ENCODE assay signal across 8 cellular contexts in the genomic region with DNA sequence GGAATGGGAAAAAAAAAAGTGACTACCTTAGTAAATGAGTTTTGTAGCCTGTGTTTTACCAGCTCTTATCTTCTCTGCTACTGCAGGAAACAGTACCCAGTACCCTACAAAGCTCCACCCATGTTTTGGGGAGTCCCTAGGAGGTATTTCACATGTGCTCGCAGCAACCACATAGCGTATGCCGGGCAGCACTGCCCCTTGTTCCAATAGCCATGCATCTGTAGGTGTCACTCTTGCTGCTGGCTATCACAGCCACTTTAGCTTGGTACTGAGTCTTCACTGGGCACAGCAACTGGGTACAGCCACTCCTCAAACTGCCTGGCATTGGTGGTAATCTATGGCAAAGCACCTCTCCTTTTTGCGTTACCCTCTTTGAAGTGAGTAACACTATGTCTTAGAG. TPM values are rescaled to one million over a fixed set of nuclear protein-coding genes. Genes with fewer than 3 reads are reported as not detected.
DNase-seq lines count a peak whose midpoint lies in the region; ATAC-seq and TF ChIP-seq lines count a peak whose summit lies in the region.
"Had no signal": no experiment of that assay in that cellular context is flagged by ENCODE, and none has a peak within 500 bp of the region (broad histone marks: within the 10 kb centered on the region; RNA-seq: fewer than 3 reads in every experiment).

No MANE protein-coding gene starts in this region.

- H3K36me3 ChIP-seq in Loucy (ENCODE audit: insufficient read depth, low read length), result no peaks in the 10 kb centered on the region

- peaks cover 36% of the 10 kb centered on the region for H3K4me1 Mint-ChIP-seq in activated CD8-positive, alpha-beta T cell treated with anti-CD3 and anti-CD28 coated beads, Interleukin-2, amount 10 ng/mL, durations not matched to agents 7 days and 5 days (ENCODE audit: low read depth)
- peaks cover 22% of the 10 kb centered on the region for H3K4me1 Mint-ChIP-seq in nephron

- no peak overlapping the region for H3K4me3 Mint-ChIP-seq in activated CD8-positive, alpha-beta T cell treated with anti-CD3 and anti-CD28 coated beads, Interleukin-2, amount 10 ng/mL, durations not matched to agents 7 days and 5 days
- H3K4me3 Mint-ChIP-seq in nephron, result peak overlapping the region; percentile 60 to 78 (median 76)
- H3K4me3 Mint-ChIP-seq: dendritic cell treated with granulocyte-macrophage colony-stimulating factor and Interleukin-4, amounts not matched to agents 40 ng/mL and 50 ng/mL, for 4 days had no signal

- peaks cover 4% of the 10 kb centered on the region for H3K27me3 Mint-ChIP-seq in activated CD8-positive, alpha-beta T cell treated with anti-CD3 and anti-CD28 coated beads, Interleukin-2, amount 10 ng/mL, durations not matched to agents 7 days and 5 days (ENCODE audit: low read depth)
- no peaks in the 10 kb centered on the region for H3K27me3 Mint-ChIP-seq in nephron (ENCODE audit: low read depth)
- H3K27me3 Mint-ChIP-seq: dendritic cell treated with granulocyte-macrophage colony-stimulating factor and Interleukin-4, amounts not matched to agents 40 ng/mL and 50 ng/mL, for 4 days had no signal

- peaks cover 52% of the 10 kb centered on the region for H3K4me1 ChIP-seq in Loucy (ENCODE audit: insufficient read depth, low read length, poor library complexity, severe bottlenecking)

- no peak for ATAC-seq in activated CD8-positive, alpha-beta T cell treated with anti-CD3 and anti-CD28 coated beads, Interleukin-2, amount 10 ng/mL, durations not matched to agents 7 days and 5 days
- no peak for ATAC-seq in GM21576 (IDR thresholded peaks at IDR 0.05; ENCODE audit: unreplicated experiment)
- ATAC-seq in GM21526 (IDR thresholded peaks at IDR 0.05; ENCODE audit: low FRiP score, unreplicated experiment), result no peak

- peak overlapping the region; percentile 32 for H3K4me3 ChIP-seq in Loucy (ENCODE audit: low read length, poor library complexity, severe bottlenecking)

- no peaks in the 10 kb centered on the region for H3K27me3 ChIP-seq in Loucy (ENCODE audit: insufficient read depth, low read length, poor library complexity, severe bottlenecking)

- H3K9ac ChIP-seq in Loucy (ENCODE audit: low read depth, low read length, poor library complexity, severe bottlenecking), result peak overlapping the region; percentile 75

- H3K9me2 ChIP-seq in Loucy (replicated peaks; ENCODE audit: low read depth, low read length), result no peaks in the 10 kb centered on the region

- peaks cover 14% of the 10 kb centered on the region for H3K79me2 ChIP-seq in Loucy (ENCODE audit: insufficient read depth, low read length)

- POLR2A ChIA-PET in activated CD8-positive, alpha-beta T cell treated with anti-CD3 and anti-CD28 coated beads, Interleukin-2, amount 10 ng/mL, durations not matched to agents 7 days and 5 days (lab: Charles Lee), result interaction anchor here (0.6 to 1.4 kb wide), 3 partner anchors 40 to 473 kb away, joined by 4 to 6 read pairs (median 5); partner anchors contain the start of gene MDM2

- H2AFZ ChIP-seq in Loucy (ENCODE audit: low read length), result peak overlapping the region; percentile 76

- peak overlapping the region; percentile 3 for H3K27ac Mint-ChIP-seq in activated CD8-positive, alpha-beta T cell treated with anti-CD3 and anti-CD28 coated beads, Interleukin-2, amount 10 ng/mL, durations not matched to agents 7 days and 5 days
- H3K27ac Mint-ChIP-seq in nephron, result no peak overlapping the region
- H3K27ac Mint-ChIP-seq: dendritic cell treated with granulocyte-macrophage colony-stimulating factor and Interleukin-4, amounts not matched to agents 40 ng/mL and 50 ng/mL, for 4 days had no signal

- TF ChIP-seq CTCF in Loucy (conservative IDR thresholded peaks at IDR 0.05; ENCODE audit: low read length), result peak; percentile 70
- TF ChIP-seq CTCF in nephron (IDR thresholded peaks at IDR 0.05; ENCODE audit: unreplicated experiment in 3 of 3), result no peak

- peak; percentile 47 for DNase-seq in GDM1 (lab: John Stamatoyannopoulos, UW)
- DNase-seq in activated CD8-positive, alpha-beta T cell treated with anti-CD3 and anti-CD28 coated beads, Interleukin-2, amount 10 ng/mL, durations not matched to agents 7 days and 5 days, result peak; percentile 46
- DNase-seq in NCI-H2227 (lab: John Stamatoyannopoulos, UW; ENCODE audit: unreplicated experiment), result no peak

- H3F3A ChIP-seq in Loucy (ENCODE audit: low read depth), result no peaks in the 10 kb centered on the region

- H3K9me3 ChIP-seq in Loucy (ENCODE audit: insufficient read depth, low read depth, low read length), result no peaks in the 10 kb centered on the region

- peak overlapping the region; percentile 59 for H3K4me2 ChIP-seq in Loucy (ENCODE audit: low read depth, low read length, poor library complexity, severe bottlenecking)

- no peaks in the 10 kb centered on the region for H4K20me1 ChIP-seq in Loucy (ENCODE audit: insufficient read depth, low read length, poor library complexity, severe bottlenecking)

- CTCF ChIA-PET in activated CD8-positive, alpha-beta T cell treated with anti-CD3 and anti-CD28 coated beads, Interleukin-2, amount 10 ng/mL, durations not matched to agents 7 days and 5 days (lab: Charles Lee), result interaction anchor here (0.6 to 1.4 kb wide), 9 partner anchors 14 to 387 kb away, joined by 3 to 6 read pairs (median 3); partner anchors contain the start of gene NUP107

- H3K36me3 Mint-ChIP-seq in activated CD8-positive, alpha-beta T cell treated with anti-CD3 and anti-CD28 coated beads, Interleukin-2, amount 10 ng/mL, durations not matched to agents 7 days and 5 days (ENCODE audit: low read depth), result peaks cover 2% of the 10 kb centered on the region
- H3K36me3 Mint-ChIP-seq in nephron (ENCODE audit: low read depth), result peaks cover 3% of the 10 kb centered on the region

- H3K9me3 Mint-ChIP-seq in activated CD8-positive, alpha-beta T cell treated with anti-CD3 and anti-CD28 coated beads, Interleukin-2, amount 10 ng/mL, durations not matched to agents 7 days and 5 days (ENCODE audit: insufficient read depth), result no peaks in the 10 kb centered on the region
- no peaks in the 10 kb centered on the region for H3K9me3 Mint-ChIP-seq in nephron
- H3K9me3 Mint-ChIP-seq: dendritic cell treated with granulocyte-macrophage colony-stimulating factor and Interleukin-4, amounts not matched to agents 40 ng/mL and 50 ng/mL, for 4 days had no signal

RNA-seq across cellular contexts. Expression of gene MDM1, which starts 2.0 kb away (rescaled TPM):
- 10 to 100 TPM; 25.0 to 28.9 TPM for total RNA-seq in activated CD8-positive, alpha-beta T cell treated with anti-CD3 and anti-CD28 coated beads, Interleukin-2, amount 10 ng/mL, durations not matched to agents 7 days and 5 days
